In the genomic region with DNA sequence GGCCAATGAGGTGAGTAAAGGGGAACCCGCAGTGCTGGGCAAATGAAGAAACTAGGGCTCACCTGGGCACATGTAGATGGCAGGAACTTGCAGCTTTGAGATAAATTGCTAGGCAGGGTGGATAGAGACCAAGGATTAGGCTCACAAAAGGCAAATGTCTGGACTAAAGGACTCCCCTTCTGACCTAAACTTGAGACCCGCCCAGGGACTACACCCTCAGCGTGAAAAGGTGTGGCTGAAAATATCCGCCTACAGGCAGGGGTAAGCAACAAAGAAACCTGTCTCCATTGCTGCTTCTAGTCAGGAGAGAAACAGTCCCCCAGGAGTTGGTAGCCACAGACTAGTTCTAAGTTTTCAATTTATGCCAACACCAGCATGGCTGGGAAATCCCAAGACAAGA, we compare ENCODE assay signal across 1 cellular context.
TF ChIP-seq lines count a peak whose summit lies in the region.

No MANE protein-coding gene starts in this region.

TF ChIP-seq in A549, 52 proteins besides CTCF, POLR2A, EP300 and RAD21:
- peak; percentile 65; the same call in 1 of the 2 replicates for TF ChIP-seq CBX8 (IDR thresholded peaks at IDR 0.05)
